9 cellular contexts compared by ENCODE assay signal in the genomic region with DNA sequence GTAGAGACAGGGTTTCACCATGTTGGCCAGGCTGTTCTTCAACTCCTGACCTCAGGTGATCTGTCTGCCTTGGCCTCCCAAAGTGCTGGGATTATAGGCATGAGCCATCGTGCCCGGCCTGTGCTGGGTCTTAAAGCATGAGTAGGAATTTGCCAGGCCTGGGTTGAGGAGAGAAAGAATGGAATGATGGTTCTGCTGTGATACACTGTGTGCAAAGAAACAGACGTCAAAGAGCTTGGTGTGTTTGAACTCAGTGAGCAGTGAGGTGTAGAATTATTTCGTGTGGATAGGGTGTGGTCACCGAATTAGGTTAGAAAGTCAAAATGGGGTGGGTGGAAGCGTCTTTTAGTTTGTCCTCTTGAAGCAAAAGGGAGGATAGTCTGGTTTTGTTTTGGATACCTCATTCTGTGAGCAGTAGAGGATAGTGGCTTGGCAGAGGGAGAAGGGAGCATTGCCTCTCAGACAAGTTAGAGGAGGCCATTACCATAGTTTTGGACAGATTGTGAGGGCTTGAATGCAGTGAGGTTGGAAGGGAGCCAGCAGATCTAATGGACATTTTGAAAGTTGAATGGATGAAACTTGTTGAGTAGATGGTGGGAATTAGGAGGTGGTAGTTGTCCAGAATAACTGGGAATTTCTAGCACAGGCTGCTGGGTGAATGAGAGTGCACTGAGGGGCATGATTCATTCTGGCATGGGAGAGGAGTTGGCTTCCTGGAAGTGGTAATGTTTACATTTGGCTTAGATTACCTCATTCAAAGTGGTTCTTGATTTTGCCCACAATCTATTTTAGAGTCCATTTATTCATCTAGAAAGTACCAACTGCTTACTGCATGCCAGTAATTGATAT. TPM values are rescaled to one million over a fixed set of nuclear protein-coding genes. Genes with fewer than 3 reads are reported as not detected.
A peak's percentile ranks its signal among the peaks of the same experiment; 100 is the strongest.
DNase-seq lines count a peak whose midpoint lies in the region; ATAC-seq and TF ChIP-seq lines count a peak whose summit lies in the region.
"Had no signal": no experiment of that assay in that cellular context is flagged by ENCODE, and none has a peak within 500 bp of the region (broad histone marks: within the 10 kb centered on the region; RNA-seq: fewer than 3 reads in every experiment).

No MANE protein-coding gene starts in this region.

- no peak overlapping the region for H3K4me3 ChIP-seq in esophagus squamous epithelium
- H3K4me3 ChIP-seq in smooth muscle cell = no peak overlapping the region
- H3K4me3 ChIP-seq: K562 had no signal

- H3K9ac ChIP-seq in smooth muscle cell (ENCODE audit: low read depth) = no peak overlapping the region

- no peak for TF ChIP-seq POLR2A in esophagus squamous epithelium (IDR thresholded peaks at IDR 0.05)

- peak overlapping the region; percentile 75 for H3K27ac Mint-ChIP-seq in CD4-positive, alpha-beta T cell
- H3K27ac Mint-ChIP-seq in glutamatergic neuron (ENCODE audit: unreplicated experiment) = no peak overlapping the region

- POLR2A ChIA-PET in CD4-positive, alpha-beta T cell (lab: Charles Lee) = interaction anchor here (1.2 to 2.3 kb wide), 3 partner anchors 27 to 78 kb away, joined by 3 to 10 read pairs (median 6); a partner anchor contains a TSS

- ATAC-seq in CD4-positive, alpha-beta T cell (ENCODE audit: poor library complexity) = peak; percentile 80
- peak; percentile 44 for ATAC-seq in GM19397 (IDR thresholded peaks at IDR 0.05; ENCODE audit: unreplicated experiment)
- ATAC-seq: K562 had no signal

- WGBS in esophagus squamous epithelium, 2 donors = 70 to 79% methylated on average over 5 to 6 of the region's 6 CpGs
- WGBS in smooth muscle cell (ENCODE audit: low lambda C conversion rate) = 86% methylated on average over 6 of the region's 6 CpGs

- H3K27me3 Mint-ChIP-seq in CD4-positive, alpha-beta T cell = no peaks in the 10 kb centered on the region
- H3K27me3 Mint-ChIP-seq in glutamatergic neuron (ENCODE audit: unreplicated experiment) = no peaks in the 10 kb centered on the region

- no peak for TF ChIP-seq CTCF in CD4-positive, alpha-beta T cell (IDR thresholded peaks at IDR 0.05)
- TF ChIP-seq CTCF in esophagus squamous epithelium (IDR thresholded peaks at IDR 0.05) = no peak
- TF ChIP-seq CTCF in smooth muscle cell (IDR thresholded peaks at IDR 0.05; ENCODE audit: borderline replicate concordance, insufficient read depth, poor library complexity, severe bottlenecking) = no peak
- no peak for TF ChIP-seq CTCF in glutamatergic neuron (IDR thresholded peaks at IDR 0.05; ENCODE audit: partially characterized antibody, unreplicated experiment)

- CTCF ChIA-PET in CD4-positive, alpha-beta T cell (lab: Charles Lee) = interaction anchor here (1.2 to 1.5 kb wide), 2 partner anchors 16 to 77 kb away, joined by 3 read pairs; no protein-coding TSS in a partner anchor

- no peaks in the 10 kb centered on the region for H3K36me3 Mint-ChIP-seq in CD4-positive, alpha-beta T cell (ENCODE audit: low read depth)
- peaks cover 7% of the 10 kb centered on the region for H3K36me3 Mint-ChIP-seq in glutamatergic neuron (ENCODE audit: unreplicated experiment)

- no peaks in the 10 kb centered on the region for H3K9me3 ChIP-seq in CD4-positive, alpha-beta T cell (ENCODE audit: control insufficient read depth, low read length)
- H3K9me3 ChIP-seq in esophagus squamous epithelium (no peaks in the 10 kb centered on the region), smooth muscle cell (replicated peaks; ENCODE audit: low read depth) (no peaks in the 10 kb centered on the region)

- peaks cover 7% of the 10 kb centered on the region for H3F3A ChIP-seq in smooth muscle cell (ENCODE audit: low read depth)

- no peak overlapping the region for H2AFZ ChIP-seq in smooth muscle cell (ENCODE audit: low read depth)

- peak overlapping the region; percentile 17 for H3K4me3 Mint-ChIP-seq in CD4-positive, alpha-beta T cell
- no peak overlapping the region for H3K4me3 Mint-ChIP-seq in glutamatergic neuron (ENCODE audit: unreplicated experiment)

- H3K9me3 Mint-ChIP-seq in CD4-positive, alpha-beta T cell = no peaks in the 10 kb centered on the region
- H3K9me3 Mint-ChIP-seq in glutamatergic neuron (ENCODE audit: unreplicated experiment) = peaks cover 2% of the 10 kb centered on the region

- peaks cover 77% of the 10 kb centered on the region for H3K4me1 Mint-ChIP-seq in CD4-positive, alpha-beta T cell (ENCODE audit: low read depth)
- peaks cover 46% of the 10 kb centered on the region for H3K4me1 Mint-ChIP-seq in glutamatergic neuron (ENCODE audit: low read depth, unreplicated experiment)

- H3K4me1 ChIP-seq in esophagus squamous epithelium = peaks cover 23 to 79% (median 46%) of the 10 kb centered on the region in 3 donors
- H3K4me1 ChIP-seq in smooth muscle cell (ENCODE audit: low read depth) = peaks cover 44% of the 10 kb centered on the region

- intact Hi-C loops in CD4-positive, alpha-beta T cell (cut with DNase I, micrococcal nuclease) = loop anchor here in 1 of 2 experiments (5.0 kb wide), 1 partner anchor 40 kb away; no protein-coding TSS in a partner anchor
- intact Hi-C loops in esophagus squamous epithelium (cut with DNase I) = no loop called here

- H3K27me3 ChIP-seq in CD4-positive, alpha-beta T cell (ENCODE audit: control insufficient read depth, insufficient read depth, low read length) = no peaks in the 10 kb centered on the region
- H3K27me3 ChIP-seq in esophagus squamous epithelium (no peaks in the 10 kb centered on the region), smooth muscle cell (ENCODE audit: low read depth) (no peaks in the 10 kb centered on the region)

- H3K27ac ChIP-seq in CD4-positive, alpha-beta T cell (ENCODE audit: low read depth, low read length) = no peak overlapping the region
- H3K27ac ChIP-seq in esophagus squamous epithelium (peak overlapping the region; percentile 69 to 81 (median 78)), smooth muscle cell (ENCODE audit: low read depth) (peak overlapping the region; percentile 84)

- peaks cover 60% of the 10 kb centered on the region for H4K20me1 ChIP-seq in smooth muscle cell (ENCODE audit: low read depth)

- H3K4me2 ChIP-seq in smooth muscle cell = peak overlapping the region; percentile 34

- H3K79me2 ChIP-seq in smooth muscle cell (ENCODE audit: low read depth) = peaks cover 100% of the 10 kb centered on the region

- peak in 2 of 10 experiments; percentile 11 to 28 for DNase-seq in CD4-positive, alpha-beta T cell
- DNase-seq in HPDE6-E6E7 (ENCODE audit: extremely low spot score) (peak; percentile 66), esophagus squamous epithelium (lab: John Stamatoyannopoulos, UW) (no peak), smooth muscle cell (lab: John Stamatoyannopoulos, UW; ENCODE audit: unreplicated experiment) (no peak), glutamatergic neuron (no peak), cerebellum (ENCODE audit: low spot score) (no peak)
- peak; percentile 38 for DNase-seq in activated CD4-positive, CD25-positive, alpha-beta regulatory T cell treated with anti-CD3 and anti-CD28 coated beads, Interleukin-2, amount 50 U/mL, for 72 hours

- no peaks in the 10 kb centered on the region for H3K36me3 ChIP-seq in esophagus squamous epithelium
- H3K36me3 ChIP-seq in smooth muscle cell (ENCODE audit: low read depth) = no peaks in the 10 kb centered on the region

RNA-seq across cellular contexts. Expression of a gene that starts 27.2 kb away (rescaled TPM):
- total RNA-seq in CD4-positive, alpha-beta T cell = 100 to 1,000 TPM; 282 to 304 TPM
- total RNA-seq in esophagus squamous epithelium (100 to 1,000 TPM in 1 of 4 donors, 10 to 100 TPM in 3; 57.3 to 178 (median 81.5) TPM), smooth muscle cell (63.5 and 71.8 TPM in 2 replicates), glutamatergic neuron (ENCODE audit: unreplicated experiment) (145 TPM), cerebellum (96.0 TPM)
- polyA plus RNA-seq in smooth muscle cell = 43.3 and 46.8 TPM in 2 replicates

Comparison
In these comparisons a context has a peak if more than half of its experiments do, and no peak if none do; other contexts are left out.
1. DNase-seq: peak in HPDE6-E6E7 (single experiment) and activated CD4-positive, CD25-positive, alpha-beta regulatory T cell treated with anti-CD3 and anti-CD28 coated beads, Interleukin-2, amount 50 U/mL, for 72 hours (single experiment); none in esophagus squamous epithelium (single experiment), smooth muscle cell (single experiment), glutamatergic neuron (single experiment) and cerebellum (single experiment).